Comparison of ENCODE assay signal across 8 cellular contexts in the genomic region with DNA sequence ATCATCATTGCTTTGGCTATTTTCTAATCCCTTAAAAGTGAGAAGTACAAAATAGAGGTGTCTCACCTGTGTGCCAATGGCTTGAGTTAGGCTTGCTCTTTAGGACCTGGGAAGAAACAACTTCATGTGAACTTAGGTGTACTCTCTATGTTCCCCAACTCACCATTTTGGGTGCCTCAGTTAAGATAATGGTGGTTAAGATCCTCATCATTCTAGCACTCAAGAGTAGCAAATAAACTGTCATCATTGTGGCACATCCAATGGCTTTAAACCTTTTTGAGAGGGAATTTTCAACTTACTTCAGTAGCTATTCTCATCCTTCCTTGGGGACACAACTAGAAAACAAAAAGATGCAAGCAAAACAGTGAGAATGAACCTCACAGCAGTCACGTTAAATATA. TPM values are rescaled to one million over a fixed set of nuclear protein-coding genes. Genes with fewer than 3 reads are reported as not detected.
DNase-seq lines count a peak whose midpoint lies in the region; ATAC-seq and TF ChIP-seq lines count a peak whose summit lies in the region.

No MANE protein-coding gene starts in this region.

- no peak overlapping the region for H2AFZ ChIP-seq in mammary epithelial cell (ENCODE audit: low read depth, low read length)

- peaks cover 57% of the 10 kb centered on the region for H3K36me3 ChIP-seq in BLaER1
- H3K36me3 ChIP-seq in mammary epithelial cell (ENCODE audit: insufficient read depth, low read length), result peaks cover 42% of the 10 kb centered on the region
- peaks cover 9% of the 10 kb centered on the region for H3K36me3 ChIP-seq in mucosa of stomach (ENCODE audit: control insufficient read depth, insufficient read depth, low read length)

- peak overlapping the region; percentile 86 for H3K4me3 ChIP-seq in BLaER1
- H3K4me3 ChIP-seq in Jurkat, Clone E6-1 (ENCODE audit: low read length), result peak overlapping the region; percentile 97
- H3K4me3 ChIP-seq in mammary epithelial cell (replicated peaks in 1 of 3; ENCODE audit: insufficient read depth in 1 of 3, low read depth in 2 of 3, low read length in 3 of 3), result peak overlapping the region; percentile 75 to 85 (median 80)
- H3K4me3 ChIP-seq in mucosa of stomach (ENCODE audit: low read length), result peak overlapping the region; percentile 40

- peaks cover 51% of the 10 kb centered on the region for H3K4me1 ChIP-seq in BLaER1
- peaks cover 15% of the 10 kb centered on the region for H3K4me1 ChIP-seq in mammary epithelial cell (ENCODE audit: insufficient read depth, low read length)
- H3K4me1 ChIP-seq in mucosa of stomach (ENCODE audit: control insufficient read depth, insufficient read depth, low read length), result peaks cover 15% of the 10 kb centered on the region

- H3K9ac ChIP-seq in BLaER1 (peak overlapping the region; percentile 97), mammary epithelial cell (ENCODE audit: insufficient read depth, low read length) (peak overlapping the region; percentile 95), mucosa of stomach (ENCODE audit: low read length) (peak overlapping the region; percentile 66)

- WGBS in mammary epithelial cell (ENCODE audit: low coverage, missing lambda C conversion rate), result 0% methylated on average over 1 of the region's 1 CpG

- no TSS peak for BruUV-seq in mammary epithelial cell (replicated peaks; lab: Mats Ljungman, UMichigan)

- H3K9me3 ChIP-seq in BLaER1 (no peaks in the 10 kb centered on the region), mammary epithelial cell (replicated peaks; ENCODE audit: insufficient read depth, low read length) (no peaks in the 10 kb centered on the region), mucosa of stomach (ENCODE audit: control insufficient read depth, low read length) (no peaks in the 10 kb centered on the region)

- CTCF ChIA-PET in mammary epithelial cell (lab: Charles Lee; ENCODE audit: low non-redundant PET), result no interaction called here

- H3K27me3 ChIP-seq in BLaER1 (no peaks in the 10 kb centered on the region), mammary epithelial cell (ENCODE audit: insufficient read depth, low read length) (no peaks in the 10 kb centered on the region), mucosa of stomach (ENCODE audit: control insufficient read depth, insufficient read depth, low read length) (no peaks in the 10 kb centered on the region)

- H3K79me2 ChIP-seq in mammary epithelial cell (ENCODE audit: insufficient read depth, low read length), result peaks cover 40% of the 10 kb centered on the region

- intact Hi-C loops in mammary epithelial cell (cut with micrococcal nuclease) (loop anchor here (5.0 kb wide), 3 partner anchors 46 to 356 kb away; a partner anchor contains a TSS), sciatic nerve (cut with DNase I) (no loop called here)

- in situ Hi-C loops in mammary epithelial cell (cut with MboI; ENCODE audit: low sequenced_read_pairs in 2 of 2), result no loop called here

- H3K4me2 ChIP-seq in BLaER1 (peak overlapping the region; percentile 86), mammary epithelial cell (ENCODE audit: insufficient read depth, low read depth, low read length) (peak overlapping the region; percentile 85)

- dilution Hi-C loops in mammary epithelial cell (cut with HindIII; ENCODE audit: low sequenced_read_pairs), result no loop called here

- peak overlapping the region; percentile 94 for H3K27ac ChIP-seq in BLaER1
- peak overlapping the region; percentile 75 for H3K27ac ChIP-seq in mammary epithelial cell (ENCODE audit: insufficient read depth, low read depth, low read length)

- ATAC-seq in sciatic nerve (no peak), GM19023 (IDR thresholded peaks at IDR 0.05; ENCODE audit: unreplicated experiment) (no peak)

- H4K20me1 ChIP-seq in BLaER1 (peaks cover 59% of the 10 kb centered on the region), mammary epithelial cell (ENCODE audit: insufficient read depth, low read length) (peaks cover 23% of the 10 kb centered on the region)

- TF ChIP-seq CTCF in mammary epithelial cell (conservative IDR thresholded peaks at IDR 0.05 in 1 of 2, IDR thresholded peaks at IDR 0.05 in 1 of 2; ENCODE audit: extremely low read depth in 1 of 2, insufficient read depth in 1 of 2, low read depth in 1 of 2, low read length in 2 of 2), result no peak

- DNase-seq in Jurkat, Clone E6-1 (ENCODE audit: low read depth, low spot score), result no peak
- DNase-seq in mammary epithelial cell (no peak), mesenteric fat pad (ENCODE audit: low spot score) (no peak), sciatic nerve (ENCODE audit: low spot score) (no peak), NCI-H1930 (lab: John Stamatoyannopoulos, UW) (no peak)

RNA-seq across cellular contexts. Expression of a gene that starts 1.3 kb away (rescaled TPM):
- polyA plus RNA-seq in Jurkat, Clone E6-1 (2012; ENCODE audit: insufficient read depth, insufficient read length), result 506 TPM
- total RNA-seq in mammary epithelial cell (100 to 1,000 TPM; 396 to 722 TPM), mesenteric fat pad (223 TPM), sciatic nerve (340 TPM)
- 459 TPM for polyA plus RNA-seq in mammary epithelial cell
- polyA minus RNA-seq in mammary epithelial cell, result 174 TPM

RNA-seq across cellular contexts. Expression of a gene that starts 1.7 kb away (rescaled TPM):
- 3.5 TPM for polyA plus RNA-seq in Jurkat, Clone E6-1 (2012; ENCODE audit: insufficient read depth, insufficient read length)
- total RNA-seq in mammary epithelial cell, result 1 to 10 TPM; 5.5 to 5.6 TPM
- polyA plus RNA-seq in mammary epithelial cell, result 1.7 TPM
- polyA minus RNA-seq in mammary epithelial cell, result 4.8 TPM
- 14.5 TPM for total RNA-seq in mesenteric fat pad
- total RNA-seq in sciatic nerve, result 26.5 TPM

RNA-seq across cellular contexts. Expression of a gene that starts 41.8 kb away (rescaled TPM):
- 17.3 TPM for polyA plus RNA-seq in Jurkat, Clone E6-1 (2012; ENCODE audit: insufficient read depth, insufficient read length)
- total RNA-seq in mammary epithelial cell, result 10 to 100 TPM in 1 of 2 donors, 1 to 10 TPM in 1; 7.7 to 21.6 TPM
- 10.2 TPM for polyA plus RNA-seq in mammary epithelial cell
- polyA minus RNA-seq in mammary epithelial cell, result 9.3 TPM
- total RNA-seq in mesenteric fat pad, result 8.4 TPM
- total RNA-seq in sciatic nerve, result 6.2 TPM

RNA-seq across cellular contexts. Expression of a gene that starts 42.0 kb away (rescaled TPM):
- polyA plus RNA-seq in Jurkat, Clone E6-1 (2012; ENCODE audit: insufficient read depth, insufficient read length), result 25.5 TPM
- total RNA-seq in mammary epithelial cell (10 to 100 TPM; 22.3 to 29.9 TPM), mesenteric fat pad (14.7 TPM), sciatic nerve (10.2 TPM)
- 32.5 TPM for polyA plus RNA-seq in mammary epithelial cell
- polyA minus RNA-seq in mammary epithelial cell, result 49.3 TPM

RNA-seq across cellular contexts. Expression of a gene that starts 50.7 kb away (rescaled TPM):
- not detected for polyA plus RNA-seq in Jurkat, Clone E6-1 (2012; ENCODE audit: insufficient read depth, insufficient read length)
- under 1 TPM in 1 of 2 donors, not detected in 1; 0.17 TPM for total RNA-seq in mammary epithelial cell
- 0.09 TPM for polyA plus RNA-seq in mammary epithelial cell
- not detected for polyA minus RNA-seq in mammary epithelial cell
- not detected for total RNA-seq in mesenteric fat pad
- not detected for total RNA-seq in sciatic nerve

Comparison
In these comparisons a context has a peak if more than half of its experiments do, and no peak if none do; other contexts are left out.
1. H3K4me3 ChIP-seq: peak in every context shown above with its lines; median percentile 97 in Jurkat, Clone E6-1; 86 in BLaER1; 80 in mammary epithelial cell; 40 in mucosa of stomach.